In genomic region chr6:68634503-68635411, GRCh38 we compare ENCODE assay signal across 8 cellular contexts. TPM values are rescaled to one million over a fixed set of nuclear protein-coding genes. Genes with fewer than 3 reads are reported as not detected.
DNase-seq lines count a peak whose midpoint lies in the region; ATAC-seq and TF ChIP-seq lines count a peak whose summit lies in the region.

TSS of gene ADGRB3 (plus strand) at chr6:68635282. CDS start at chr6:68638676, 3,394 bp downstream.

- H3K9ac ChIP-seq in HUES64 (ENCODE audit: low read depth, low read length) (peak within 1 kb of the TSS; percentile 57), NT2/D1 (ENCODE audit: insufficient read length, low read depth) (peak within 1 kb of the TSS; percentile 66)

- H3K4me1 Mint-ChIP-seq in activated naive CD8-positive, alpha-beta T cell treated with anti-CD3 and anti-CD28 coated beads for 36 hours = peaks cover 19% of the 10 kb centered on the region
- peaks cover 36% of the 10 kb centered on the region for H3K4me1 Mint-ChIP-seq in nephron progenitor cell

- H3K4me1 ChIP-seq in HUES64 (ENCODE audit: insufficient read depth, low read length) (peaks cover 16% of the 10 kb centered on the region), NT2/D1 (ENCODE audit: insufficient read depth, insufficient read length) (no peaks in the 10 kb centered on the region)

- no peak for TF ChIP-seq CTCF in nephron progenitor cell (IDR thresholded peaks at IDR 0.05)

- no peaks in the 10 kb centered on the region for H3K9me3 Mint-ChIP-seq in activated naive CD8-positive, alpha-beta T cell treated with anti-CD3 and anti-CD28 coated beads for 36 hours
- H3K9me3 Mint-ChIP-seq in nephron progenitor cell = no peaks in the 10 kb centered on the region

- peaks cover 69% of the 10 kb centered on the region for H3K27me3 Mint-ChIP-seq in activated naive CD8-positive, alpha-beta T cell treated with anti-CD3 and anti-CD28 coated beads for 36 hours
- peaks cover 87% of the 10 kb centered on the region for H3K27me3 Mint-ChIP-seq in nephron progenitor cell (ENCODE audit: low read depth, poor library complexity)

- ATAC-seq in GM21529 (IDR thresholded peaks at IDR 0.05; ENCODE audit: unreplicated experiment) = peak; percentile 71

- H3K36me3 ChIP-seq in HUES64 (ENCODE audit: insufficient read depth, low read length) = no peaks in the 10 kb centered on the region
- H3K36me3 ChIP-seq in NT2/D1 (ENCODE audit: insufficient read depth, insufficient read length, low read length) = no peaks in the 10 kb centered on the region

- peak within 1 kb of the TSS; percentile 64 for H3K4me3 Mint-ChIP-seq in activated naive CD8-positive, alpha-beta T cell treated with anti-CD3 and anti-CD28 coated beads for 36 hours
- peak within 1 kb of the TSS; percentile 94 for H3K4me3 Mint-ChIP-seq in nephron progenitor cell

- H3K36me3 Mint-ChIP-seq in activated naive CD8-positive, alpha-beta T cell treated with anti-CD3 and anti-CD28 coated beads for 36 hours = no peaks in the 10 kb centered on the region
- H3K36me3 Mint-ChIP-seq in nephron progenitor cell (ENCODE audit: low read depth) = no peaks in the 10 kb centered on the region

- H3K27ac Mint-ChIP-seq in activated naive CD8-positive, alpha-beta T cell treated with anti-CD3 and anti-CD28 coated beads for 36 hours = no peak within 1 kb of the TSS
- peak within 1 kb of the TSS; percentile 64 for H3K27ac Mint-ChIP-seq in nephron progenitor cell

- no peak within 1 kb of the TSS for H3K27ac ChIP-seq in HUES64 (ENCODE audit: low read depth, low read length)

- WGBS in HUES64 = under 1% methylated on average over 89 of the region's 92 CpGs

- peaks cover 76% of the 10 kb centered on the region for H3K27me3 ChIP-seq in HUES64 (ENCODE audit: insufficient read depth, low read length)
- peaks cover 65% of the 10 kb centered on the region for H3K27me3 ChIP-seq in NT2/D1 (ENCODE audit: insufficient read depth, insufficient read length)

- H3K4me3 ChIP-seq in HUES64 (ENCODE audit: low read length) (peak within 1 kb of the TSS; percentile 85), NT2/D1 (ENCODE audit: insufficient read length, low read depth) (peak within 1 kb of the TSS; percentile 57)

- H3K9me3 ChIP-seq in HUES64 (ENCODE audit: insufficient read depth, low read depth, low read length) = no peaks in the 10 kb centered on the region
- no peaks in the 10 kb centered on the region for H3K9me3 ChIP-seq in NT2/D1 (ENCODE audit: insufficient read depth, low read length)

- DNase-seq in DMS79 (lab: John Stamatoyannopoulos, UW) = peak; percentile 85
- peak; percentile 27 for DNase-seq in NT2/D1 (ENCODE audit: low read depth, low spot score)
- peak; percentile 57 for DNase-seq in activated naive CD8-positive, alpha-beta T cell treated with anti-CD3 and anti-CD28 coated beads for 36 hours
- DNase-seq in germinal center (ENCODE audit: low spot score) = peak; percentile 61
- DNase-seq in nephron progenitor cell = peak; percentile 90
- DNase-seq in T-helper 9 cell = no peak

RNA-seq across cellular contexts. Expression of gene ADGRB3, which starts in this region (rescaled TPM):
- polyA plus RNA-seq in HUES64 (2013, experiment 1 of 2) = 0.55 TPM
- polyA plus RNA-seq in HUES64 (2013, experiment 2 of 2) = 0.63 TPM
- total RNA-seq in activated naive CD8-positive, alpha-beta T cell treated with anti-CD3 and anti-CD28 coated beads for 36 hours = not detected

Comparison
In these comparisons a context has a peak if more than half of its experiments do, and no peak if none do; other contexts are left out.
1. Peak in DNase-seq in activated naive CD8-positive, alpha-beta T cell treated with anti-CD3 and anti-CD28 coated beads for 36 hours; RNA of the gene not detected or under 1 TPM.